In the genomic region with DNA sequence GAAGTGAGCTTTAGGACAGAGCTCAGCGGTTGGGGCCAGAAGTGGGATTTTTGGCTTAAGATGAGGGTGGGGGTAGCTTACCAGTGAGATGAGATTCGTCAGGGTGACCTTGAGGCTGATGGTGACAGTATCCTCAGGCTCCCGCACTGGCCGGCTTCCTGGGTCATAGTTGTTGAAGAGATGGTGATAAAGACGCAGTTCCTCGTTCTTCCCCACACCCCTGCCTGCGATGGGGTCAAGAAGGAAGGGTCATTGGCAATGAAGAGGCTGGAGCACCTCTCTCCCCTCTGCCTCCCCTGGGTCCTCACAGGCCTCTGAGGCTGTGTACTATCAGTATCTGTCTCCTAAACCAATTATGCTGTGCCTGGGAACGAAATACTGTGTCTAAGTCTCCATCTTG, we compare ENCODE assay signal across 14 cellular contexts. TPM values are rescaled to one million over a fixed set of nuclear protein-coding genes. Genes with fewer than 3 reads are reported as not detected.
A peak's percentile ranks its signal among the peaks of the same experiment; 100 is the strongest.
DNase-seq lines count a peak whose midpoint lies in the region; ATAC-seq and TF ChIP-seq lines count a peak whose summit lies in the region.
"Had no signal": no experiment of that assay in that cellular context is flagged by ENCODE, and none has a peak within 500 bp of the region (broad histone marks: within the 10 kb centered on the region; RNA-seq: fewer than 3 reads in every experiment).

No MANE protein-coding gene starts in this region.

- H3K27me3 ChIP-seq in WERI-Rb-1 (ENCODE audit: insufficient read depth, low read depth, severe bottlenecking) (no peaks in the 10 kb centered on the region), right atrium auricular region (no peaks in the 10 kb centered on the region)
- H3K27me3 ChIP-seq: hepatocyte had no signal

- H3K4me3 Mint-ChIP-seq in activated naive CD4-positive, alpha-beta T cell treated with anti-CD3 and anti-CD28 coated beads for 36 hours, result peak overlapping the region; percentile 1
- H3K4me3 Mint-ChIP-seq: endodermal cell had no signal

- CTCF ChIA-PET in activated naive CD4-positive, alpha-beta T cell treated with anti-CD3 and anti-CD28 coated beads for 36 hours (lab: Charles Lee), result interaction anchor here (0.8 to 2.0 kb wide), 5 partner anchors 10 to 88 kb away, joined by 3 to 9 read pairs (median 3); no protein-coding TSS in a partner anchor

- intact Hi-C loops in activated naive CD4-positive, alpha-beta T cell treated with anti-CD3 and anti-CD28 coated beads for 36 hours (cut with micrococcal nuclease), result loop anchor here (5.0 kb wide), 1 partner anchor 335 kb away; no protein-coding TSS in a partner anchor

- H3K27ac Mint-ChIP-seq in activated naive CD4-positive, alpha-beta T cell treated with anti-CD3 and anti-CD28 coated beads for 36 hours, result no peak overlapping the region

- TF ChIP-seq CTCF in WERI-Rb-1 (IDR thresholded peaks at IDR 0.05; ENCODE audit: low read depth, low read length) (no peak), right atrium auricular region (IDR thresholded peaks at IDR 0.05) (no peak)

- H3K36me3 ChIP-seq in WERI-Rb-1, result peaks cover 43% of the 10 kb centered on the region
- H3K36me3 ChIP-seq in right atrium auricular region, result peaks cover 8% of the 10 kb centered on the region
- H3K36me3 ChIP-seq: thyroid gland had no signal

- no peaks in the 10 kb centered on the region for H3K27me3 Mint-ChIP-seq in activated naive CD4-positive, alpha-beta T cell treated with anti-CD3 and anti-CD28 coated beads for 36 hours (ENCODE audit: low read depth)

- peaks cover 0 to 54% of the 10 kb centered on the region in 2 donors for H3K4me1 ChIP-seq in right atrium auricular region

- H3K4me3 ChIP-seq in WERI-Rb-1 (ENCODE audit: low read depth, low read length), result peak overlapping the region; percentile 6; the same call in 1 of the 2 replicates
- peak overlapping the region; percentile 26 to 53 for H3K4me3 ChIP-seq in right atrium auricular region
- H3K4me3 ChIP-seq: hepatocyte, thyroid gland had no signal

- no peak for ATAC-seq in GM21390 (IDR thresholded peaks at IDR 0.05; ENCODE audit: unreplicated experiment)
- no peak for ATAC-seq in GM21723 (IDR thresholded peaks at IDR 0.05; ENCODE audit: unreplicated experiment)

- H3K36me3 Mint-ChIP-seq in activated naive CD4-positive, alpha-beta T cell treated with anti-CD3 and anti-CD28 coated beads for 36 hours (ENCODE audit: low read depth), result no peaks in the 10 kb centered on the region

- H3K4me1 Mint-ChIP-seq in activated naive CD4-positive, alpha-beta T cell treated with anti-CD3 and anti-CD28 coated beads for 36 hours (ENCODE audit: low read depth), result peaks cover 32% of the 10 kb centered on the region

- H3K9me3 ChIP-seq in WERI-Rb-1 (ENCODE audit: severe bottlenecking), result no peaks in the 10 kb centered on the region
- H3K9me3 ChIP-seq in right atrium auricular region, result no peaks in the 10 kb centered on the region
- H3K9me3 ChIP-seq: thyroid gland had no signal

- H3K27ac ChIP-seq in WERI-Rb-1 (peak overlapping the region; percentile 89), right atrium auricular region (peak overlapping the region; percentile 82 to 89), substantia nigra (ENCODE audit: low read depth, low read length, poor library complexity, severe bottlenecking) (peak overlapping the region; percentile 64)
- H3K27ac ChIP-seq: hepatocyte had no signal

- no peak for DNase-seq in activated naive CD4-positive, alpha-beta T cell treated with anti-CD3 and anti-CD28 coated beads for 36 hours
- no peak for DNase-seq in activated naive CD4-positive, alpha-beta T cell treated with Interleukin-2 at 50 U/mL for 16 hours
- DNase-seq in WERI-Rb-1 (peak; percentile 53), right atrium auricular region (ENCODE audit: low spot score) (no peak), substantia nigra (lab: John Stamatoyannopoulos, UW) (no peak), SKM-1 treated with dmso at 0.1 percent for 144 hours (lab: John Stamatoyannopoulos, UW; ENCODE audit: unreplicated experiment) (no peak)
- DNase-seq: activated CD4-positive, CD25-positive, alpha-beta regulatory T cell; endodermal cell; mesenchymal stem cell had no signal

- H3K9me3 Mint-ChIP-seq in activated naive CD4-positive, alpha-beta T cell treated with anti-CD3 and anti-CD28 coated beads for 36 hours, result no peaks in the 10 kb centered on the region
- H3K9me3 Mint-ChIP-seq: endodermal cell had no signal

RNA-seq across cellular contexts. Expression of a gene that starts 0.4 kb away (rescaled TPM):
- under 1 TPM; 0.22 to 0.38 TPM for total RNA-seq in activated naive CD4-positive, alpha-beta T cell treated with anti-CD3 and anti-CD28 coated beads for 36 hours
- 100 to 1,000 TPM in 1 of 2 donors, 10 to 100 TPM in 1; 49.3 to 167 TPM for total RNA-seq in right atrium auricular region
- total RNA-seq: LHCN-M2 had no signal

RNA-seq across cellular contexts. Expression of a gene that starts 3.2 kb away (rescaled TPM):
- 1 to 10 TPM; 1.9 TPM for total RNA-seq in activated naive CD4-positive, alpha-beta T cell treated with anti-CD3 and anti-CD28 coated beads for 36 hours
- total RNA-seq in right atrium auricular region, result 1 to 10 TPM; 1.7 to 4.2 TPM

RNA-seq across cellular contexts. Expression of a gene that starts 29.5 kb away (rescaled TPM):
- not detected for total RNA-seq in activated naive CD4-positive, alpha-beta T cell treated with anti-CD3 and anti-CD28 coated beads for 36 hours
- not detected for total RNA-seq in right atrium auricular region
- total RNA-seq: endodermal cell, hepatocyte, LHCN-M2, thyroid gland had no signal

RNA-seq across cellular contexts. Expression of a gene that starts 37.3 kb away (rescaled TPM):
- 10 to 100 TPM; 63.8 to 65.2 TPM for total RNA-seq in activated naive CD4-positive, alpha-beta T cell treated with anti-CD3 and anti-CD28 coated beads for 36 hours
- 100 to 1,000 TPM in 1 of 2 donors, 10 to 100 TPM in 1; 99.5 to 188 TPM for total RNA-seq in right atrium auricular region

RNA-seq across cellular contexts. Expression of a gene that starts 37.5 kb away (rescaled TPM):
- total RNA-seq in activated naive CD4-positive, alpha-beta T cell treated with anti-CD3 and anti-CD28 coated beads for 36 hours, result 100 to 1,000 TPM; 133 to 140 TPM
- 10 to 100 TPM; 66.9 to 68.6 TPM for total RNA-seq in right atrium auricular region

Comparison
In these comparisons a context has a peak if more than half of its experiments do, and no peak if none do; other contexts are left out.
1. RNA of a gene that starts 0.4 kb away (total RNA-seq): 49.3 to 167 TPM in right atrium auricular region; 0.22 to 0.38 TPM in activated naive CD4-positive, alpha-beta T cell treated with anti-CD3 and anti-CD28 coated beads for 36 hours; every median in the first group is over 10 times any median in the second.
2. Peak in every context shown above with its lines, with median percentiles within 50 percentile points of each other: H3K27ac ChIP-seq.